2 cellular contexts compared by ENCODE assay signal in genomic region chr2:201789395-201789794, GRCh38.
A peak's percentile ranks its signal among the peaks of the same experiment; 100 is the strongest.
TF ChIP-seq lines count a peak whose summit lies in the region.

No MANE protein-coding gene starts in this region.

TF ChIP-seq in liver, 16 proteins besides CTCF, POLR2A, EP300 and RAD21:
- TF ChIP-seq FOXA1 (IDR thresholded peaks at IDR 0.05) (no peak), HNF4A (conservative IDR thresholded peaks at IDR 0.05) (peak; percentile 34 to 38), SP1 (IDR thresholded peaks at IDR 0.05) (peak; percentile 53), YY1 (IDR thresholded peaks at IDR 0.05) (no peak), NR2F2 (IDR thresholded peaks at IDR 0.05) (no peak), RXRA (IDR thresholded peaks at IDR 0.05) (no peak), REST (IDR thresholded peaks at IDR 0.05) (no peak), EGR1 (IDR thresholded peaks at IDR 0.05; ENCODE audit: low read depth in 2 of 2) (no peak), JUND (IDR thresholded peaks at IDR 0.05) (no peak)

TF ChIP-seq in HepG2, 621 proteins besides CTCF, POLR2A, EP300 and RAD21:
- no peak for TF ChIP-seq SRY (CRISPR knock-in tag; IDR thresholded peaks at IDR 0.05)
- no peak for TF ChIP-seq MAF1 (CRISPR knock-in tag; IDR thresholded peaks at IDR 0.05; ENCODE audit: borderline replicate concordance)
- TF ChIP-seq MYC (CRISPR knock-in tag; IDR thresholded peaks at IDR 0.05; ENCODE audit: borderline replicate concordance) = no peak
- no peak for TF ChIP-seq MLX (CRISPR knock-in tag; IDR thresholded peaks at IDR 0.05)
